ENCODE assay signal across 11 cellular contexts in genomic region chr11:14374922-14375630, GRCh38. TPM values are rescaled to one million over a fixed set of nuclear protein-coding genes. Genes with fewer than 3 reads are reported as not detected.
DNase-seq lines count a peak whose midpoint lies in the region; ATAC-seq, FAIRE-seq and TF ChIP-seq lines count a peak whose summit lies in the region.
"Had no signal": no experiment of that assay in that cellular context is flagged by ENCODE, and none has a peak within 500 bp of the region (broad histone marks: within the 10 kb centered on the region; RNA-seq: fewer than 3 reads in every experiment).

No MANE protein-coding gene starts in this region.

- H4K20me1 ChIP-seq in PC-3 (ENCODE audit: low read length) = no peaks in the 10 kb centered on the region

- TF ChIP-seq CTCF in PC-3 (conservative IDR thresholded peaks at IDR 0.05; ENCODE audit: low read depth, low read length) (peak; percentile 37), epithelial cell of proximal tubule (conservative IDR thresholded peaks at IDR 0.05; ENCODE audit: low read depth, low read length) (peak; percentile 41)

- H3K4me3 ChIP-seq in PC-3 (ENCODE audit: low read length) (no peak overlapping the region), epithelial cell of proximal tubule (ENCODE audit: low read depth, low read length) (no peak overlapping the region)

- no peaks in the 10 kb centered on the region for H3K36me3 ChIP-seq in PC-3 (ENCODE audit: low read depth, low read length)

- intact Hi-C loops in PC-3 (cut with micrococcal nuclease) = no loop called here

- peaks cover 18% of the 10 kb centered on the region for H3K27me3 Mint-ChIP-seq in activated T-cell treated with anti-CD3 and anti-CD28 coated beads, Interleukin-2, amount 50 U/mL, for 72 hours (ENCODE audit: low read depth)
- H3K27me3 Mint-ChIP-seq in stimulated activated naive CD8-positive, alpha-beta T cell treated with anti-CD3 and anti-CD28 coated beads, Interleukin-15, Interleukin-2, amounts not matched to agents 100 ng/mL and 50 ng/mL, for 24 hours = peaks cover 15% of the 10 kb centered on the region

- DNase-seq in activated T-cell treated with anti-CD3 and anti-CD28 coated beads, Interleukin-2, amount 50 U/mL, for 72 hours = peak in 1 of 2 donors; percentile 30
- DNase-seq in activated T-cell treated with anti-CD3 and anti-CD28 coated beads for 4 hours = no peak
- DNase-seq in PC-3 = no peak
- no peak for DNase-seq in epithelial cell of proximal tubule (ENCODE audit: low read depth)
- DNase-seq in GDM1 (lab: John Stamatoyannopoulos, UW) = no peak
- DNase-seq in GM12891 (ENCODE audit: insufficient read length, low spot score) = no peak
- no peak for DNase-seq in 8988T
- DNase-seq: activated CD4-positive, alpha-beta T cell treated with anti-CD3 and anti-CD28 coated beads, Interleukin-2, amount 50 U/mL, for 1 hour had no signal

- POLR2A ChIA-PET in PC-3 (lab: Charles Lee; ENCODE audit: unreplicated experiment) = no interaction called here

- H3K4me1 Mint-ChIP-seq in activated T-cell treated with anti-CD3 and anti-CD28 coated beads, Interleukin-2, amount 50 U/mL, for 72 hours (ENCODE audit: low read depth) = peaks cover 54% of the 10 kb centered on the region
- peaks cover 42% of the 10 kb centered on the region for H3K4me1 Mint-ChIP-seq in stimulated activated naive CD8-positive, alpha-beta T cell treated with anti-CD3 and anti-CD28 coated beads, Interleukin-15, Interleukin-2, amounts not matched to agents 100 ng/mL and 50 ng/mL, for 24 hours (ENCODE audit: low read depth)

- CTCF ChIA-PET in PC-3 (lab: Charles Lee) = no interaction called here

- H3K36me3 Mint-ChIP-seq in activated T-cell treated with anti-CD3 and anti-CD28 coated beads, Interleukin-2, amount 50 U/mL, for 72 hours (ENCODE audit: insufficient read depth in 2 of 2) = peaks cover 0 to 3% of the 10 kb centered on the region in 2 donors
- H3K36me3 Mint-ChIP-seq in stimulated activated naive CD8-positive, alpha-beta T cell treated with anti-CD3 and anti-CD28 coated beads, Interleukin-15, Interleukin-2, amounts not matched to agents 100 ng/mL and 50 ng/mL, for 24 hours (ENCODE audit: low read depth) = no peaks in the 10 kb centered on the region
- H3K36me3 Mint-ChIP-seq: IgD-negative memory B cell had no signal

- H3K79me2 ChIP-seq in PC-3 (ENCODE audit: low read length) = no peaks in the 10 kb centered on the region
- H3K79me2 ChIP-seq: parathyroid adenoma had no signal

- H3K9me2 ChIP-seq in PC-3 (replicated peaks; ENCODE audit: low read length) = no peaks in the 10 kb centered on the region

- no peak for TF ChIP-seq POLR2A in GM12891 (IDR thresholded peaks at IDR 0.05; ENCODE audit: low read depth, low read length)

- peaks cover 0 to 4% of the 10 kb centered on the region in 2 donors for H3K9me3 Mint-ChIP-seq in activated T-cell treated with anti-CD3 and anti-CD28 coated beads, Interleukin-2, amount 50 U/mL, for 72 hours
- no peaks in the 10 kb centered on the region for H3K9me3 Mint-ChIP-seq in stimulated activated naive CD8-positive, alpha-beta T cell treated with anti-CD3 and anti-CD28 coated beads, Interleukin-15, Interleukin-2, amounts not matched to agents 100 ng/mL and 50 ng/mL, for 24 hours
- H3K9me3 Mint-ChIP-seq: IgD-negative memory B cell had no signal

- H3K27me3 ChIP-seq in PC-3 (ENCODE audit: low read length) = no peaks in the 10 kb centered on the region

- no peak overlapping the region for H3K4me2 ChIP-seq in PC-3 (ENCODE audit: low read length)

- H3K4me1 ChIP-seq in PC-3 (ENCODE audit: insufficient read depth, low read length) = peaks cover 20% of the 10 kb centered on the region
- H3K4me1 ChIP-seq: parathyroid adenoma had no signal

- FAIRE-seq in GM12891 (lab: Jason Lieb, UNC) = no peak

- H3K27ac Mint-ChIP-seq in activated T-cell treated with anti-CD3 and anti-CD28 coated beads, Interleukin-2, amount 50 U/mL, for 72 hours = peak overlapping the region; percentile 69
- H3K27ac Mint-ChIP-seq in stimulated activated naive CD8-positive, alpha-beta T cell treated with anti-CD3 and anti-CD28 coated beads, Interleukin-15, Interleukin-2, amounts not matched to agents 100 ng/mL and 50 ng/mL, for 24 hours = peak overlapping the region; percentile 22

- peak overlapping the region; percentile 39 to 71 for H3K4me3 Mint-ChIP-seq in activated T-cell treated with anti-CD3 and anti-CD28 coated beads, Interleukin-2, amount 50 U/mL, for 72 hours
- H3K4me3 Mint-ChIP-seq in stimulated activated naive CD8-positive, alpha-beta T cell treated with anti-CD3 and anti-CD28 coated beads, Interleukin-15, Interleukin-2, amounts not matched to agents 100 ng/mL and 50 ng/mL, for 24 hours = no peak overlapping the region
- H3K4me3 Mint-ChIP-seq: IgD-negative memory B cell had no signal

- peaks cover 8% of the 10 kb centered on the region for H3F3A ChIP-seq in PC-3 (ENCODE audit: low read length, unreplicated experiment)

- no peak overlapping the region for H3K9ac ChIP-seq in PC-3 (ENCODE audit: low read length)
- H3K9ac ChIP-seq: parathyroid adenoma had no signal

- BruUV-seq in PC-3 (replicated peaks; lab: Mats Ljungman, UMichigan) = no TSS peak

- H2AFZ ChIP-seq in PC-3 (ENCODE audit: low read length) = no peak overlapping the region
- H2AFZ ChIP-seq: parathyroid adenoma had no signal

- ATAC-seq in activated T-cell treated with anti-CD3 and anti-CD28 coated beads, Interleukin-2, amount 50 U/mL, for 72 hours (replicated peaks in 1 of 2) = peak; percentile 80 to 82
- ATAC-seq in PC-3 = no peak

- H3K9me3 ChIP-seq in PC-3 (ENCODE audit: low read length) = no peaks in the 10 kb centered on the region

- H3K27ac ChIP-seq in PC-3 (ENCODE audit: low read length) = no peak overlapping the region
- H3K27ac ChIP-seq: parathyroid adenoma had no signal

TF ChIP-seq in GM12891, 5 proteins besides CTCF, POLR2A, EP300 and RAD21:
- TF ChIP-seq POU2F2 (IDR thresholded peaks at IDR 0.05; ENCODE audit: low read depth, low read length) (no peak), PAX5 (IDR thresholded peaks at IDR 0.05; ENCODE audit: insufficient read depth, low read length, severe bottlenecking) (no peak), POLR2AphosphoS5 (IDR thresholded peaks at IDR 0.05; ENCODE audit: low read depth, low read length) (no peak), TAF1 (IDR thresholded peaks at IDR 0.05; ENCODE audit: low read depth, low read length) (no peak), SPI1 (IDR thresholded peaks at IDR 0.05; ENCODE audit: low read depth, low read length) (no peak)

RNA-seq across cellular contexts. Expression of gene RRAS2, which starts 16.1 kb away (rescaled TPM):
- total RNA-seq in activated T-cell treated with anti-CD3 and anti-CD28 coated beads, Interleukin-2, amount 50 U/mL, for 72 hours = 10 to 100 TPM; 59.2 to 64.2 TPM
- 58.6 and 59.7 TPM in 2 replicates for total RNA-seq in PC-3 (2014; rRNA removed)
- 86.7 and 90.0 TPM in 2 replicates for total RNA-seq in epithelial cell of proximal tubule
- 24.3 TPM for polyA plus RNA-seq in GM12891 (2012; ENCODE audit: low read depth, missing spikeins)
